In genomic region chr12:51341259-51342007, GRCh38 we compare ENCODE assay signal across 8 cellular contexts. TPM values are rescaled to one million over a fixed set of nuclear protein-coding genes. Genes with fewer than 3 reads are reported as not detected.
DNase-seq lines count a peak whose midpoint lies in the region; ATAC-seq lines count a peak whose summit lies in the region.

No MANE protein-coding gene starts in this region.

- DNase-seq in CMK (ENCODE audit: low read depth) = peak; percentile 53
- DNase-seq in HK-2 (ENCODE audit: unreplicated experiment) = peak; percentile 55
- DNase-seq in NCI-H82 treated with DMSO at 0.1 percent for 48 hours (lab: John Stamatoyannopoulos, UW; ENCODE audit: unreplicated experiment) = peak; percentile 19
- DNase-seq in activated CD8-positive, alpha-beta memory T cell treated with anti-CD3 and anti-CD28 coated beads, Interleukin-2, amount 10 ng/mL, durations not matched to agents 7 days and 5 days = peak; percentile 83
- peak; percentile 86 for DNase-seq in midbrain (lab: John Stamatoyannopoulos, UW)
- peak; percentile 40 to 42 for DNase-seq in stimulated activated CD8-positive, alpha-beta memory T cell treated with anti-CD3 and anti-CD28 coated beads, Interleukin-4, amount 100 ng/mL, for 4 hours (ENCODE audit: low read depth in 2 of 2, low spot score in 1 of 2)

- peaks cover 7% of the 10 kb centered on the region for H3K4me1 Mint-ChIP-seq in activated CD8-positive, alpha-beta memory T cell treated with anti-CD3 and anti-CD28 coated beads, Interleukin-2, amount 10 ng/mL, durations not matched to agents 7 days and 5 days

- H3K4me3 ChIP-seq in endocrine pancreas (ENCODE audit: control insufficient read depth, insufficient read depth, low read length) = peak overlapping the region; percentile 19

- H3K4me1 ChIP-seq in endocrine pancreas (ENCODE audit: control insufficient read depth, insufficient read depth, low read length) = no peaks in the 10 kb centered on the region

- H3K4me3 Mint-ChIP-seq in activated CD8-positive, alpha-beta memory T cell treated with anti-CD3 and anti-CD28 coated beads, Interleukin-2, amount 10 ng/mL, durations not matched to agents 7 days and 5 days = no peak overlapping the region

- peak; percentile 91 for ATAC-seq in activated CD8-positive, alpha-beta memory T cell treated with anti-CD3 and anti-CD28 coated beads, Interleukin-2, amount 10 ng/mL, durations not matched to agents 7 days and 5 days
- ATAC-seq in HG03521 (IDR thresholded peaks at IDR 0.05; ENCODE audit: unreplicated experiment) = no peak

- H3K36me3 ChIP-seq in endocrine pancreas (ENCODE audit: control insufficient read depth, insufficient read depth, low read length) = no peaks in the 10 kb centered on the region

- H3K9ac ChIP-seq in endocrine pancreas (ENCODE audit: control insufficient read depth, insufficient read depth, low read length) = no peak overlapping the region

- H3K36me3 Mint-ChIP-seq in activated CD8-positive, alpha-beta memory T cell treated with anti-CD3 and anti-CD28 coated beads, Interleukin-2, amount 10 ng/mL, durations not matched to agents 7 days and 5 days = no peaks in the 10 kb centered on the region

- H3K9me3 ChIP-seq in endocrine pancreas (ENCODE audit: control insufficient read depth, low read length) = no peaks in the 10 kb centered on the region

- H3K27ac Mint-ChIP-seq in activated CD8-positive, alpha-beta memory T cell treated with anti-CD3 and anti-CD28 coated beads, Interleukin-2, amount 10 ng/mL, durations not matched to agents 7 days and 5 days = peak overlapping the region; percentile 48

- H3K27me3 ChIP-seq in endocrine pancreas (ENCODE audit: control insufficient read depth, insufficient read depth, low read length) = no peaks in the 10 kb centered on the region

- CTCF ChIA-PET in activated CD8-positive, alpha-beta memory T cell treated with anti-CD3 and anti-CD28 coated beads, Interleukin-2, amount 10 ng/mL, durations not matched to agents 7 days and 5 days (lab: Charles Lee) = interaction anchor here (0.6 to 4.2 kb wide), 61 partner anchors 10 to 1302 kb away, joined by 3 to 81 read pairs (median 5); partner anchors contain the start of genes ATF1, BIN2, CSRNP2 and DAZAP2

- H3K27me3 Mint-ChIP-seq in activated CD8-positive, alpha-beta memory T cell treated with anti-CD3 and anti-CD28 coated beads, Interleukin-2, amount 10 ng/mL, durations not matched to agents 7 days and 5 days = no peaks in the 10 kb centered on the region

- H3K9me3 Mint-ChIP-seq in activated CD8-positive, alpha-beta memory T cell treated with anti-CD3 and anti-CD28 coated beads, Interleukin-2, amount 10 ng/mL, durations not matched to agents 7 days and 5 days (ENCODE audit: low read depth) = no peaks in the 10 kb centered on the region

RNA-seq across cellular contexts. Expression of gene CELA1, which starts 5.0 kb away (rescaled TPM):
- total RNA-seq in activated CD8-positive, alpha-beta memory T cell treated with anti-CD3 and anti-CD28 coated beads, Interleukin-2, amount 10 ng/mL, durations not matched to agents 7 days and 5 days = not detected

RNA-seq across cellular contexts. Expression of gene BIN2, which starts 17.5 kb away (rescaled TPM):
- 100 to 1,000 TPM; 109 to 147 TPM for total RNA-seq in activated CD8-positive, alpha-beta memory T cell treated with anti-CD3 and anti-CD28 coated beads, Interleukin-2, amount 10 ng/mL, durations not matched to agents 7 days and 5 days

RNA-seq across cellular contexts. Expression of gene GALNT6, which starts 49.8 kb away (rescaled TPM):
- total RNA-seq in activated CD8-positive, alpha-beta memory T cell treated with anti-CD3 and anti-CD28 coated beads, Interleukin-2, amount 10 ng/mL, durations not matched to agents 7 days and 5 days = 10 to 100 TPM; 43.9 to 47.9 TPM

Comparison
In these comparisons a context has a peak if more than half of its experiments do, and no peak if none do; other contexts are left out.
1. DNase-seq: peak in every context shown above with its lines; median percentile 86 in midbrain; 83 in activated CD8-positive, alpha-beta memory T cell treated with anti-CD3 and anti-CD28 coated beads, Interleukin-2, amount 10 ng/mL, durations not matched to agents 7 days and 5 days; 55 in HK-2; 53 in CMK; 41 in stimulated activated CD8-positive, alpha-beta memory T cell treated with anti-CD3 and anti-CD28 coated beads, Interleukin-4, amount 100 ng/mL, for 4 hours; 19 in NCI-H82 treated with DMSO at 0.1 percent for 48 hours.